In genomic region chr12:116346222-116346621, GRCh38 we compare ENCODE assay signal across 16 cellular contexts.
A peak's percentile ranks its signal among the peaks of the same experiment; 100 is the strongest.
DNase-seq lines count a peak whose midpoint lies in the region; ATAC-seq, FAIRE-seq and TF ChIP-seq lines count a peak whose summit lies in the region.
"Had no signal": no experiment of that assay in that cellular context is flagged by ENCODE, and none has a peak within 500 bp of the region (broad histone marks: within the 10 kb centered on the region; RNA-seq: fewer than 3 reads in every experiment).

No MANE protein-coding gene starts in this region.

- H3K27ac ChIP-seq in SK-N-SH (ENCODE audit: low read depth in 2 of 2, low read length in 1 of 2) (peak overlapping the region; percentile 23 to 73; a peak in 3 of 4 replicates), endothelial cell of umbilical vein (ENCODE audit: insufficient read depth, low read depth, low read length) (no peak overlapping the region), small intestine (ENCODE audit: low read depth in 1 of 2, low read length in 1 of 2) (no peak overlapping the region)
- H3K27ac ChIP-seq: lower lobe of right lung had no signal

- CTCF ChIA-PET in SK-N-SH (lab: Yijun Ruan, JAX) (interaction anchor here (0.9 kb wide), 1 partner anchor 12 kb away, joined by 5 read pairs; no protein-coding TSS in a partner anchor), endothelial cell of umbilical vein (lab: Charles Lee) (interaction anchor here (0.9 to 1.6 kb wide), 9 partner anchors 11 to 255 kb away, joined by 3 to 6 read pairs (median 3); no protein-coding TSS in a partner anchor)

- POLR2A ChIA-PET in SK-N-SH (lab: Yijun Ruan, JAX) (interaction anchor here (0.5 kb wide), 1 partner anchor 12 kb away, joined by 4 read pairs; no protein-coding TSS in a partner anchor), endothelial cell of umbilical vein (lab: Charles Lee) (no interaction called here)

- WGBS in SK-N-SH (ENCODE audit: low lambda C conversion rate), result 28% methylated on average over 6 of the region's 6 CpGs
- 14 to 31% (median 28%) methylated on average over 6 of the region's 6 CpGs for WGBS in small intestine, 3 donors

- H2AFZ ChIP-seq in SK-N-SH (ENCODE audit: low read depth), result no peak overlapping the region
- no peak overlapping the region for H2AFZ ChIP-seq in endothelial cell of umbilical vein (ENCODE audit: low read depth, low read length)

- H3K9ac ChIP-seq in SK-N-SH (no peak overlapping the region), endothelial cell of umbilical vein (replicated peaks; ENCODE audit: extremely low read depth, insufficient read depth, low read length) (no peak overlapping the region)

- H3K4me3 ChIP-seq in SK-N-SH (ENCODE audit: low read depth in 2 of 2, low read length in 1 of 2) (no peak overlapping the region), endothelial cell of umbilical vein (replicated peaks in 1 of 3; ENCODE audit: insufficient read depth in 1 of 3, low read depth in 1 of 3, low read length in 3 of 3) (no peak overlapping the region), small intestine (ENCODE audit: low read depth in 1 of 2, low read length in 2 of 2) (no peak overlapping the region)
- H3K4me3 ChIP-seq: lower lobe of right lung had no signal

- TF ChIP-seq EP300 in SK-N-SH (IDR thresholded peaks at IDR 0.05; ENCODE audit: borderline replicate concordance in 1 of 2, low read depth in 1 of 2, low read length in 1 of 2), result no peak

- TF ChIP-seq CTCF in SK-N-SH (IDR thresholded peaks at IDR 0.05) (no peak), endothelial cell of umbilical vein (IDR thresholded peaks at IDR 0.05; ENCODE audit: extremely low read depth in 1 of 2, insufficient read depth in 1 of 2, low read depth in 1 of 2, low read length in 2 of 2) (no peak), nephron (IDR thresholded peaks at IDR 0.05; ENCODE audit: unreplicated experiment in 3 of 3) (no peak)

- dilution Hi-C loops in endothelial cell of umbilical vein (cut with MboI; ENCODE audit: extremely low pct_ligation_motif_present, low sequenced_read_pairs), result no loop called here

- TF ChIP-seq RAD21 in SK-N-SH (IDR thresholded peaks at IDR 0.05; ENCODE audit: low read length), result no peak

- H3K27ac Mint-ChIP-seq in nephron, result peak overlapping the region; percentile 12 to 50 (median 34)
- no peak overlapping the region for H3K27ac Mint-ChIP-seq in stimulated activated effector memory CD8-positive, alpha-beta T cell treated with anti-CD3 and anti-CD28 coated beads, Interleukin-12 subunit alpha, Interleukin-12 subunit beta, amount 100 ng/mL, for 72 hours

- H3K9me2 ChIP-seq in SK-N-SH, result no peaks in the 10 kb centered on the region

- H3K4me2 ChIP-seq in SK-N-SH (peak overlapping the region; percentile 49; the same call in 1 of the 2 replicates), endothelial cell of umbilical vein (ENCODE audit: insufficient read depth, low read length) (peak overlapping the region; percentile 52)

- H3K79me2 ChIP-seq in SK-N-SH (ENCODE audit: insufficient read depth) (no peaks in the 10 kb centered on the region), endothelial cell of umbilical vein (ENCODE audit: control insufficient read depth, insufficient read depth, low read length) (no peaks in the 10 kb centered on the region)

- no peak for FAIRE-seq in endothelial cell of umbilical vein (lab: Jason Lieb, UNC)
- FAIRE-seq in small intestine (lab: Jason Lieb, UNC), result no peak

- TF ChIP-seq POLR2A in endothelial cell of umbilical vein (IDR thresholded peaks at IDR 0.05; ENCODE audit: low read depth, low read length), result no peak

- peaks cover 16% of the 10 kb centered on the region for H3F3A ChIP-seq in SK-N-SH (replicated peaks; ENCODE audit: insufficient read depth)

- no peak for ATAC-seq in stimulated activated effector memory CD8-positive, alpha-beta T cell treated with anti-CD3 and anti-CD28 coated beads, Interleukin-12 subunit alpha, Interleukin-12 subunit beta, amount 100 ng/mL, for 72 hours
- ATAC-seq: lower lobe of right lung had no signal

- H3K4me1 Mint-ChIP-seq in nephron, result peaks cover 23% of the 10 kb centered on the region
- H3K4me1 Mint-ChIP-seq in stimulated activated effector memory CD8-positive, alpha-beta T cell treated with anti-CD3 and anti-CD28 coated beads, Interleukin-12 subunit alpha, Interleukin-12 subunit beta, amount 100 ng/mL, for 72 hours, result no peaks in the 10 kb centered on the region

- no peaks in the 10 kb centered on the region for H3K36me3 ChIP-seq in SK-N-SH (replicated peaks in 1 of 2; ENCODE audit: control insufficient read depth in 1 of 2, insufficient read depth in 2 of 2, low read length in 1 of 2)
- no peaks in the 10 kb centered on the region for H3K36me3 ChIP-seq in endothelial cell of umbilical vein (ENCODE audit: control insufficient read depth in 2 of 2, extremely low read depth in 1 of 2, insufficient read depth in 2 of 2, low read length in 2 of 2)
- no peaks in the 10 kb centered on the region for H3K36me3 ChIP-seq in small intestine (ENCODE audit: control insufficient read depth in 2 of 2, insufficient read depth in 2 of 2, low read length in 2 of 2)
- H3K36me3 ChIP-seq: lower lobe of right lung had no signal

- H3K27me3 ChIP-seq in SK-N-SH (ENCODE audit: insufficient read depth), result no peaks in the 10 kb centered on the region
- no peaks in the 10 kb centered on the region for H3K27me3 ChIP-seq in endothelial cell of umbilical vein (ENCODE audit: control insufficient read depth in 2 of 2, insufficient read depth in 2 of 2, low read length in 2 of 2)
- H3K27me3 ChIP-seq in small intestine (ENCODE audit: control insufficient read depth in 2 of 2, insufficient read depth in 2 of 2, low read length in 2 of 2), result no peaks in the 10 kb centered on the region

- H3K9me1 ChIP-seq in endothelial cell of umbilical vein (replicated peaks; ENCODE audit: control insufficient read depth, extremely low read depth, insufficient read depth, low read length), result no peaks in the 10 kb centered on the region

- intact Hi-C loops in endothelial cell of umbilical vein (cut with micrococcal nuclease), result loop anchor here (1.0 kb wide), 1 partner anchor 109 kb away; no protein-coding TSS in a partner anchor

- DNase-seq in ELF-1 (ENCODE audit: low read depth, low spot score), result peak; percentile 75
- peak; percentile 47 for DNase-seq in SK-N-SH
- peak; percentile 45 for DNase-seq in endothelial cell of umbilical vein (ENCODE audit: low read depth, low spot score)
- no peak for DNase-seq in AML-193 (lab: John Stamatoyannopoulos, UW)
- DNase-seq in stimulated activated effector memory CD8-positive, alpha-beta T cell treated with anti-CD3 and anti-CD28 coated beads, Interleukin-12 subunit alpha, Interleukin-12 subunit beta, amount 100 ng/mL, for 72 hours (ENCODE audit: low spot score in 2 of 2), result no peak
- no peak for DNase-seq in stimulated activated CD4-positive, alpha-beta T cell treated with anti-CD3 and anti-CD28 coated beads, Interleukin-2, amount 100 ng/mL, for 24 hours
- no peak for DNase-seq in small intestine
- DNase-seq: activated CD4-positive, alpha-beta T cell treated with anti-CD3 and anti-CD28 coated beads, Interleukin-2, amount 50 U/mL, for 4 hours; Calu3; GOT3; KG1; lower lobe of right lung; NCI-H524; stimulated activated CD4-positive, alpha-beta T cell treated with anti-CD3 and anti-CD28 coated beads, Interleukin-15, amount 100 ng/mL, for 24 hours; T-helper 9 cell had no signal

- H3K27me3 Mint-ChIP-seq in nephron (ENCODE audit: low read depth), result no peaks in the 10 kb centered on the region

- H3K9me3 Mint-ChIP-seq in nephron, result peaks cover 22% of the 10 kb centered on the region
- H3K9me3 Mint-ChIP-seq in stimulated activated effector memory CD8-positive, alpha-beta T cell treated with anti-CD3 and anti-CD28 coated beads, Interleukin-12 subunit alpha, Interleukin-12 subunit beta, amount 100 ng/mL, for 72 hours, result peaks cover 4% of the 10 kb centered on the region

- H3K9me3 ChIP-seq in SK-N-SH (no peaks in the 10 kb centered on the region), endothelial cell of umbilical vein (replicated peaks; ENCODE audit: control insufficient read depth, insufficient read depth, low read length) (no peaks in the 10 kb centered on the region), small intestine (ENCODE audit: control insufficient read depth, low read depth) (no peaks in the 10 kb centered on the region)
- H3K9me3 ChIP-seq: lower lobe of right lung had no signal

- peaks cover 0 to 7% of the 10 kb centered on the region in 2 experiments; a peak in 3 of 4 replicates for H3K4me1 ChIP-seq in SK-N-SH (ENCODE audit: control insufficient read depth in 1 of 2, insufficient read depth in 2 of 2, low read depth in 1 of 2, low read length in 1 of 2)
- peaks cover 11% of the 10 kb centered on the region for H3K4me1 ChIP-seq in endothelial cell of umbilical vein (ENCODE audit: control insufficient read depth, extremely low read depth, insufficient read depth, low read length)
- peaks cover 3 to 4% of the 10 kb centered on the region in 2 donors for H3K4me1 ChIP-seq in small intestine (ENCODE audit: control insufficient read depth in 2 of 2, insufficient read depth in 1 of 2, low read depth in 1 of 2, low read length in 1 of 2)
- H3K4me1 ChIP-seq: lower lobe of right lung had no signal

- BruUV-seq in endothelial cell of umbilical vein (replicated peaks; lab: Mats Ljungman, UMichigan), result no TSS peak

- H3K4me3 Mint-ChIP-seq in nephron, result no peak overlapping the region
- H3K4me3 Mint-ChIP-seq in stimulated activated effector memory CD8-positive, alpha-beta T cell treated with anti-CD3 and anti-CD28 coated beads, Interleukin-12 subunit alpha, Interleukin-12 subunit beta, amount 100 ng/mL, for 72 hours, result no peak overlapping the region

- H4K20me1 ChIP-seq in SK-N-SH (ENCODE audit: insufficient read depth), result no peaks in the 10 kb centered on the region
- H4K20me1 ChIP-seq in endothelial cell of umbilical vein (replicated peaks; ENCODE audit: control insufficient read depth, extremely low read depth, insufficient read depth, low read length), result no peaks in the 10 kb centered on the region

- no peaks in the 10 kb centered on the region for H3K36me3 Mint-ChIP-seq in nephron (ENCODE audit: low read depth)
- H3K36me3 Mint-ChIP-seq in stimulated activated effector memory CD8-positive, alpha-beta T cell treated with anti-CD3 and anti-CD28 coated beads, Interleukin-12 subunit alpha, Interleukin-12 subunit beta, amount 100 ng/mL, for 72 hours, result no peaks in the 10 kb centered on the region

TF ChIP-seq in SK-N-SH, 30 proteins besides CTCF, POLR2A, EP300 and RAD21 (continues in another document):
- TF ChIP-seq RXRA (IDR thresholded peaks at IDR 0.05; ENCODE audit: borderline replicate concordance, low read depth), result peak; percentile 15; the same call in 1 of the 2 replicates

TF ChIP-seq in endothelial cell of umbilical vein, 7 proteins besides CTCF, POLR2A, EP300 and RAD21 (continues in another document):
- no peak for TF ChIP-seq POLR2AphosphoS5 (IDR thresholded peaks at IDR 0.05; ENCODE audit: insufficient read depth, low read depth, low read length)
- TF ChIP-seq, protein P1, sequence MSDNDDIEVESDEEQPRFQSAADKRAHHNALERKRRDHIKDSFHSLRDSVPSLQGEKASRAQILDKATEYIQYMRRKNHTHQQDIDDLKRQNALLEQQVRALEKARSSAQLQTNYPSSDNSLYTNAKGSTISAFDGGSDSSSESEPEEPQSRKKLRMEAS (IDR thresholded peaks at IDR 0.05; ENCODE audit: insufficient read depth, insufficient read length), result no peak
- TF ChIP-seq FOS (IDR thresholded peaks at IDR 0.05; ENCODE audit: borderline replicate concordance, insufficient read depth, low read length), result no peak
- no peak for TF ChIP-seq JUN (IDR thresholded peaks at IDR 0.05; ENCODE audit: borderline replicate concordance, insufficient read depth, insufficient read length, low read depth)

Comparison
In these comparisons a context has a peak if more than half of its experiments do, and no peak if none do; other contexts are left out.
1. DNase-seq: peak in ELF-1 (single experiment), SK-N-SH (single experiment) and endothelial cell of umbilical vein (single experiment); none in AML-193 (0 of 2), stimulated activated effector memory CD8-positive, alpha-beta T cell treated with anti-CD3 and anti-CD28 coated beads, Interleukin-12 subunit alpha, Interleukin-12 subunit beta, amount 100 ng/mL, for 72 hours (0 of 2), stimulated activated CD4-positive, alpha-beta T cell treated with anti-CD3 and anti-CD28 coated beads, Interleukin-2, amount 100 ng/mL, for 24 hours (0 of 2) and small intestine (single experiment).
2. H3K27ac ChIP-seq: peak in SK-N-SH (2 of 2); none in endothelial cell of umbilical vein (single experiment) and small intestine (0 of 2).